Comparison of ENCODE assay signal across 8 cellular contexts in the genomic region with DNA sequence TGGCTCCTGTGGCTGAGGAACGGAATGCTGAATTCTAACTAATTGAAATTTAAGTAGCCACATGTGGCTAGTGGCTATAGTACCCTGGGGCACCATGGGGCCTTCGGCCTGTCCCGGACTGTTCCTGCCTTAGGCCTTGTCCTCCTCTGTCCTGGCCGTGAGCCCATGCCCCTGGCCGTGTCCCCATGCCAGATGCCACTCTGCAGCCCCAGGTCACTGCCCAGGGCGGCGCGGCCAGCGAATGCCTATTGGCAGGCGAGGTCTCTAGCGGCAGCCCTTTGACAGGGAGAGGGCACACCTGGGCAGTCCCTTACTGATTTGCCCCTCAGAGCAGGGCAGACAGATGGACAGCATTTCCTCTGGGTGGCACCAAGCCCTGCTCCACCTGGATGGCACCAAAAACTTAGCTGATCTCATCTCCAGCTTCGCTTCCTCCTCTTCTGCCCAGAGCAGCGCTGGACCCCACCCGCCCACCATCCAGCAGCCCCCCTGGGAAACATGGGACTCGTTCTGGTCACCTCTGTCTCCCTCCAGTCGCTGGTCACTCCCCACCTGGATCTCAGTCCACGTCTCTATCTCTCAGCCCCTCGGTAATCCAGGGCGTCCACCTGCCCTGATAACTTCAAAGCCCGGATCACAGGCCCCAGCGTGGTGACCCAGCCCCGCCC. TPM values are rescaled to one million over a fixed set of nuclear protein-coding genes. Genes with fewer than 3 reads are reported as not detected.
DNase-seq lines count a peak whose midpoint lies in the region; ATAC-seq lines count a peak whose summit lies in the region.

No MANE protein-coding gene starts in this region.

- POLR2A ChIA-PET in CD8-positive, alpha-beta memory T cell (lab: Charles Lee) = interaction anchor here (1.2 to 2.0 kb wide), 2 partner anchors 22 to 85 kb away, joined by 7 to 10 read pairs; no protein-coding TSS in a partner anchor

- peak overlapping the region; percentile 55 to 96 (median 86) for H3K27ac Mint-ChIP-seq in CD8-positive, alpha-beta memory T cell
- H3K27ac Mint-ChIP-seq in central memory CD8-positive, alpha-beta T cell (ENCODE audit: low read depth) = peak overlapping the region; percentile 15
- peak overlapping the region; percentile 65 to 87 for H3K27ac Mint-ChIP-seq in natural killer cell treated with Interleukin-12 subunit alpha and Interleukin-12 subunit beta and Interleukin-15 and Interleukin-18, amount 100 ng/mL, for 72 hours

- peaks cover 50 to 65% (median 53%) of the 10 kb centered on the region in 3 donors for H3K4me1 Mint-ChIP-seq in CD8-positive, alpha-beta memory T cell
- peaks cover 67% of the 10 kb centered on the region for H3K4me1 Mint-ChIP-seq in central memory CD8-positive, alpha-beta T cell
- H3K4me1 Mint-ChIP-seq in natural killer cell treated with Interleukin-12 subunit alpha and Interleukin-12 subunit beta and Interleukin-15 and Interleukin-18, amount 100 ng/mL, for 72 hours (ENCODE audit: low read depth in 2 of 2) = peaks cover 56 to 58% of the 10 kb centered on the region in 2 donors

- H3K36me3 ChIP-seq in CD8-positive, alpha-beta memory T cell (ENCODE audit: insufficient read depth, low read length) = peaks cover 4% of the 10 kb centered on the region

- CTCF ChIA-PET in CD8-positive, alpha-beta memory T cell (lab: Charles Lee) = interaction anchor here (0.5 to 2.7 kb wide), 18 partner anchors 10 to 103 kb away, joined by 3 to 18 read pairs (median 4); no protein-coding TSS in a partner anchor

- no peaks in the 10 kb centered on the region for H3K9me3 Mint-ChIP-seq in CD8-positive, alpha-beta memory T cell
- H3K9me3 Mint-ChIP-seq in central memory CD8-positive, alpha-beta T cell = no peaks in the 10 kb centered on the region
- no peaks in the 10 kb centered on the region for H3K9me3 Mint-ChIP-seq in natural killer cell treated with Interleukin-12 subunit alpha and Interleukin-12 subunit beta and Interleukin-15 and Interleukin-18, amount 100 ng/mL, for 72 hours

- no peak for DNase-seq in CD8-positive, alpha-beta memory T cell
- no peak for DNase-seq in central memory CD8-positive, alpha-beta T cell (ENCODE audit: low spot score in 2 of 2)
- DNase-seq in natural killer cell treated with Interleukin-12 subunit alpha and Interleukin-12 subunit beta and Interleukin-15 and Interleukin-18, amount 100 ng/mL, for 72 hours (ENCODE audit: low spot score) = no peak
- no peak for DNase-seq in NK-92 treated with Interleukin-12 subunit alpha and Interleukin-12 subunit beta, amount 100 ng/mL, for 24 hours (lab: John Stamatoyannopoulos, UW)
- DNase-seq in AG08395 (ENCODE audit: low spot score) = no peak

- H3K36me3 Mint-ChIP-seq in CD8-positive, alpha-beta memory T cell = peaks cover 0 to 19% (median 9%) of the 10 kb centered on the region in 3 donors
- H3K36me3 Mint-ChIP-seq in central memory CD8-positive, alpha-beta T cell (ENCODE audit: insufficient read depth) = peaks cover 16% of the 10 kb centered on the region
- no peaks in the 10 kb centered on the region for H3K36me3 Mint-ChIP-seq in natural killer cell treated with Interleukin-12 subunit alpha and Interleukin-12 subunit beta and Interleukin-15 and Interleukin-18, amount 100 ng/mL, for 72 hours

- peak overlapping the region; percentile 81 to 96 (median 94) for H3K4me3 Mint-ChIP-seq in CD8-positive, alpha-beta memory T cell
- H3K4me3 Mint-ChIP-seq in central memory CD8-positive, alpha-beta T cell = peak overlapping the region; percentile 76
- peak overlapping the region; percentile 87 for H3K4me3 Mint-ChIP-seq in natural killer cell treated with Interleukin-12 subunit alpha and Interleukin-12 subunit beta and Interleukin-15 and Interleukin-18, amount 100 ng/mL, for 72 hours

- H3K27me3 Mint-ChIP-seq in CD8-positive, alpha-beta memory T cell = peaks cover 0 to 4% of the 10 kb centered on the region in 2 donors
- H3K27me3 Mint-ChIP-seq in central memory CD8-positive, alpha-beta T cell = no peaks in the 10 kb centered on the region
- H3K27me3 Mint-ChIP-seq in natural killer cell treated with Interleukin-12 subunit alpha and Interleukin-12 subunit beta and Interleukin-15 and Interleukin-18, amount 100 ng/mL, for 72 hours = no peaks in the 10 kb centered on the region

- H3K4me3 ChIP-seq in CD8-positive, alpha-beta memory T cell (ENCODE audit: low read length) = peak overlapping the region; percentile 75

- H3K27ac ChIP-seq in CD8-positive, alpha-beta memory T cell (ENCODE audit: low read depth, low read length) = no peak overlapping the region

- peak; percentile 4 for ATAC-seq in HG03139 (IDR thresholded peaks at IDR 0.05; ENCODE audit: unreplicated experiment)
- no peak for ATAC-seq in central memory CD8-positive, alpha-beta T cell (replicated peaks; ENCODE audit: extremely low read depth, poor library complexity, severe bottlenecking)
- ATAC-seq in natural killer cell treated with Interleukin-12 subunit alpha and Interleukin-12 subunit beta and Interleukin-15 and Interleukin-18, amount 100 ng/mL, for 72 hours = no peak
- no peak for ATAC-seq in GM18519 (IDR thresholded peaks at IDR 0.05; ENCODE audit: low FRiP score, unreplicated experiment)
- ATAC-seq in HG02610 (IDR thresholded peaks at IDR 0.05; ENCODE audit: unreplicated experiment) = no peak

- no peaks in the 10 kb centered on the region for H3K9me3 ChIP-seq in CD8-positive, alpha-beta memory T cell (ENCODE audit: low read length)

- peaks cover 40% of the 10 kb centered on the region for H3K4me1 ChIP-seq in CD8-positive, alpha-beta memory T cell (ENCODE audit: insufficient read depth, low read length)

- H3K27me3 ChIP-seq in CD8-positive, alpha-beta memory T cell (ENCODE audit: insufficient read depth, low read length, poor library complexity, severe bottlenecking) = no peaks in the 10 kb centered on the region

RNA-seq across cellular contexts. Expression of a gene that starts 1.1 kb away (rescaled TPM):
- 10 to 100 TPM; 54.2 to 61.9 TPM for total RNA-seq in CD8-positive, alpha-beta memory T cell
- 32.6 TPM for polyA plus RNA-seq in CD8-positive, alpha-beta memory T cell
- 100 to 1,000 TPM in 1 of 2 donors, 10 to 100 TPM in 1; 82.4 to 124 TPM for total RNA-seq in natural killer cell treated with Interleukin-12 subunit alpha and Interleukin-12 subunit beta and Interleukin-15 and Interleukin-18, amount 100 ng/mL, for 72 hours

RNA-seq across cellular contexts. Expression of a gene that starts 45.6 kb away (rescaled TPM):
- not detected for total RNA-seq in CD8-positive, alpha-beta memory T cell
- polyA plus RNA-seq in CD8-positive, alpha-beta memory T cell = not detected
- under 1 TPM in 1 of 2 donors, not detected in 1; 0.05 TPM for total RNA-seq in natural killer cell treated with Interleukin-12 subunit alpha and Interleukin-12 subunit beta and Interleukin-15 and Interleukin-18, amount 100 ng/mL, for 72 hours

Comparison
In these comparisons a context has a peak if more than half of its experiments do, and no peak if none do; other contexts are left out.
1. H3K27ac Mint-ChIP-seq: peak in every context shown above with its lines; median percentile 86 in CD8-positive, alpha-beta memory T cell; 76 in natural killer cell treated with Interleukin-12 subunit alpha and Interleukin-12 subunit beta and Interleukin-15 and Interleukin-18, amount 100 ng/mL, for 72 hours; 15 in central memory CD8-positive, alpha-beta T cell.